8 cellular contexts compared by ENCODE assay signal in the genomic region with DNA sequence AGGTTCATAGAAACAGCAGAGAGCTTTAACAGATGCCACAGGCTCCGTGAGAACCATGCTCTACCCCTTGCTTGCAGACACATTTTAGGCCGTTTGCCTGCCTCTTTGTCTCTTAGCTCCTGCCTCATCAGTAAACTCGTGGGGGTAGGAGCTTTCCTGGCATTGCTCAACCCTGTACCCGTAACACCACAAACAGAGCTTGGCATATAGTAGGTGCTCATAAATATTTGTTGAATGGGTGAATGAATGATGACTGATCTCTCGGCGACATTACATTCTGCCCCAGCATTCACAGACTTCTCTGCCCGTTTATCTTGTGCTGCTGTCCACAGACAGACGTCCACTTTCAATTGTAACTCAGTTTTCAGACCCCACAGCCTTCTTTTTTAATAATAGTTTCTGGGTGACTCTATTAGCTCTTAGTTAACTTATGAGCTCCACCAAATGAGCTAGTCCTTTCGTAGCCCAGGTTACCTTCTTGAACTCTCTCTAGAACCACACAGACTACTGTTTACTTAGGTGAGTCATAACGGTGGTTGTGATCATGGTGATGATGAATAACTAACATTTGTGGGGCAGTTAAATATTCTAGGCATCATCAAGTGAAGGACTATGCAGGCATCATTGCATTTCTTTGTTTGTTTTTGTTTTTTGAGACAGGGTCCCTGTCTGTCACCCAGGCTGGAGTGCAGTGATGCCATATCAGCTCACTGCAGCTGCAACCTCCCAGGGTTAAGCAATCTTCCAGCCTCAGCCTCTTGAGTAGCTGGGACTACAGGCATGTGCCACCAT.
DNase-seq lines count a peak whose midpoint lies in the region; ATAC-seq and TF ChIP-seq lines count a peak whose summit lies in the region.

No MANE protein-coding gene starts in this region.

- no peak overlapping the region for H3K4me2 ChIP-seq in GM23338

- no peak for ATAC-seq in GM23338
- ATAC-seq in stimulated activated naive CD8-positive, alpha-beta T cell treated with anti-CD3 and anti-CD28 coated beads, Interleukin-15, amount 100 ng/mL, for 72 hours = no peak

- no peaks in the 10 kb centered on the region for H3K27me3 ChIP-seq in GM23338 (ENCODE audit: insufficient read depth)

- H3K9me3 Mint-ChIP-seq in GM23338 (no peaks in the 10 kb centered on the region), endothelial cell (ENCODE audit: unreplicated experiment) (no peaks in the 10 kb centered on the region)
- H3K9me3 Mint-ChIP-seq in stimulated activated naive CD8-positive, alpha-beta T cell treated with anti-CD3 and anti-CD28 coated beads, Interleukin-15, amount 100 ng/mL, for 72 hours = no peaks in the 10 kb centered on the region

- H3F3A ChIP-seq in GM23338 (replicated peaks; ENCODE audit: low read depth) = no peaks in the 10 kb centered on the region

- H3K27ac ChIP-seq in C4-2B (peak overlapping the region; percentile 58), GM23338 (ENCODE audit: low read depth) (no peak overlapping the region)

- H3K36me3 Mint-ChIP-seq in GM23338 (ENCODE audit: low read depth) (no peaks in the 10 kb centered on the region), endothelial cell (ENCODE audit: low read depth, unreplicated experiment) (no peaks in the 10 kb centered on the region)

- H3K36me3 ChIP-seq in GM23338 (ENCODE audit: insufficient read depth) = no peaks in the 10 kb centered on the region; the same call in 1 of the 2 replicates

- H3K27ac Mint-ChIP-seq in GM23338 = no peak overlapping the region
- H3K27ac Mint-ChIP-seq in stimulated activated naive CD8-positive, alpha-beta T cell treated with anti-CD3 and anti-CD28 coated beads, Interleukin-15, amount 100 ng/mL, for 72 hours = peak overlapping the region in 1 of 2 donors; percentile 29
- no peak overlapping the region for H3K27ac Mint-ChIP-seq in endothelial cell (ENCODE audit: unreplicated experiment)

- no peaks in the 10 kb centered on the region for H3K79me2 ChIP-seq in GM23338 (replicated peaks; ENCODE audit: insufficient read depth)

- no peak for TF ChIP-seq CTCF in C4-2B (conservative IDR thresholded peaks at IDR 0.05)
- TF ChIP-seq CTCF in GM23338 (conservative IDR thresholded peaks at IDR 0.05; ENCODE audit: low read depth in 2 of 2) = no peak
- no peak for TF ChIP-seq CTCF in endothelial cell (IDR thresholded peaks at IDR 0.05; ENCODE audit: unreplicated experiment)

- H4K20me1 ChIP-seq in GM23338 (replicated peaks; ENCODE audit: insufficient read depth) = no peaks in the 10 kb centered on the region

- H2AFZ ChIP-seq in GM23338 = peak overlapping the region; percentile 33; the same call in 1 of the 2 replicates

- H3K4me1 ChIP-seq in GM23338 (ENCODE audit: insufficient read depth) = no peaks in the 10 kb centered on the region

- H3K4me3 Mint-ChIP-seq in GM23338 (no peak overlapping the region), endothelial cell (ENCODE audit: unreplicated experiment) (no peak overlapping the region)
- H3K4me3 Mint-ChIP-seq in stimulated activated naive CD8-positive, alpha-beta T cell treated with anti-CD3 and anti-CD28 coated beads, Interleukin-15, amount 100 ng/mL, for 72 hours = no peak overlapping the region

- H3K27me3 Mint-ChIP-seq in GM23338 (ENCODE audit: insufficient read depth, low read depth, poor library complexity) (peaks cover 4% of the 10 kb centered on the region), endothelial cell (ENCODE audit: unreplicated experiment) (peaks cover 6% of the 10 kb centered on the region)
- peaks cover 11% of the 10 kb centered on the region for H3K27me3 Mint-ChIP-seq in stimulated activated naive CD8-positive, alpha-beta T cell treated with anti-CD3 and anti-CD28 coated beads, Interleukin-15, amount 100 ng/mL, for 72 hours

- no peaks in the 10 kb centered on the region; the same call in 1 of the 2 replicates for H3K9me2 ChIP-seq in GM23338 (ENCODE audit: insufficient read depth)

- H3K4me1 Mint-ChIP-seq in GM23338 (peaks cover 8% of the 10 kb centered on the region; the same call in 2 of the 3 replicates), endothelial cell (ENCODE audit: unreplicated experiment) (peaks cover 6% of the 10 kb centered on the region)
- H3K4me1 Mint-ChIP-seq in stimulated activated naive CD8-positive, alpha-beta T cell treated with anti-CD3 and anti-CD28 coated beads, Interleukin-15, amount 100 ng/mL, for 72 hours = no peaks in the 10 kb centered on the region

- no peak overlapping the region for H3K4me3 ChIP-seq in GM23338

- DNase-seq in GM23338 (ENCODE audit: low spot score) (no peak), NCI-H226 (peak; percentile 79), fibroblast of peridontal ligament (ENCODE audit: extremely low read depth) (peak; percentile 49), T-helper 9 cell (no peak), HuH-7.5 (ENCODE audit: low spot score) (no peak), endothelial cell (ENCODE audit: low spot score) (no peak)
- DNase-seq in stimulated activated naive CD8-positive, alpha-beta T cell treated with anti-CD3 and anti-CD28 coated beads, Interleukin-15, amount 100 ng/mL, for 72 hours = no peak

TF ChIP-seq in GM23338, 12 proteins besides CTCF, POLR2A, EP300 and RAD21 (continues in another document):
- TF ChIP-seq POLR2AphosphoS5 (IDR thresholded peaks at IDR 0.05; ENCODE audit: low read depth) = no peak
- TF ChIP-seq, protein P1, sequence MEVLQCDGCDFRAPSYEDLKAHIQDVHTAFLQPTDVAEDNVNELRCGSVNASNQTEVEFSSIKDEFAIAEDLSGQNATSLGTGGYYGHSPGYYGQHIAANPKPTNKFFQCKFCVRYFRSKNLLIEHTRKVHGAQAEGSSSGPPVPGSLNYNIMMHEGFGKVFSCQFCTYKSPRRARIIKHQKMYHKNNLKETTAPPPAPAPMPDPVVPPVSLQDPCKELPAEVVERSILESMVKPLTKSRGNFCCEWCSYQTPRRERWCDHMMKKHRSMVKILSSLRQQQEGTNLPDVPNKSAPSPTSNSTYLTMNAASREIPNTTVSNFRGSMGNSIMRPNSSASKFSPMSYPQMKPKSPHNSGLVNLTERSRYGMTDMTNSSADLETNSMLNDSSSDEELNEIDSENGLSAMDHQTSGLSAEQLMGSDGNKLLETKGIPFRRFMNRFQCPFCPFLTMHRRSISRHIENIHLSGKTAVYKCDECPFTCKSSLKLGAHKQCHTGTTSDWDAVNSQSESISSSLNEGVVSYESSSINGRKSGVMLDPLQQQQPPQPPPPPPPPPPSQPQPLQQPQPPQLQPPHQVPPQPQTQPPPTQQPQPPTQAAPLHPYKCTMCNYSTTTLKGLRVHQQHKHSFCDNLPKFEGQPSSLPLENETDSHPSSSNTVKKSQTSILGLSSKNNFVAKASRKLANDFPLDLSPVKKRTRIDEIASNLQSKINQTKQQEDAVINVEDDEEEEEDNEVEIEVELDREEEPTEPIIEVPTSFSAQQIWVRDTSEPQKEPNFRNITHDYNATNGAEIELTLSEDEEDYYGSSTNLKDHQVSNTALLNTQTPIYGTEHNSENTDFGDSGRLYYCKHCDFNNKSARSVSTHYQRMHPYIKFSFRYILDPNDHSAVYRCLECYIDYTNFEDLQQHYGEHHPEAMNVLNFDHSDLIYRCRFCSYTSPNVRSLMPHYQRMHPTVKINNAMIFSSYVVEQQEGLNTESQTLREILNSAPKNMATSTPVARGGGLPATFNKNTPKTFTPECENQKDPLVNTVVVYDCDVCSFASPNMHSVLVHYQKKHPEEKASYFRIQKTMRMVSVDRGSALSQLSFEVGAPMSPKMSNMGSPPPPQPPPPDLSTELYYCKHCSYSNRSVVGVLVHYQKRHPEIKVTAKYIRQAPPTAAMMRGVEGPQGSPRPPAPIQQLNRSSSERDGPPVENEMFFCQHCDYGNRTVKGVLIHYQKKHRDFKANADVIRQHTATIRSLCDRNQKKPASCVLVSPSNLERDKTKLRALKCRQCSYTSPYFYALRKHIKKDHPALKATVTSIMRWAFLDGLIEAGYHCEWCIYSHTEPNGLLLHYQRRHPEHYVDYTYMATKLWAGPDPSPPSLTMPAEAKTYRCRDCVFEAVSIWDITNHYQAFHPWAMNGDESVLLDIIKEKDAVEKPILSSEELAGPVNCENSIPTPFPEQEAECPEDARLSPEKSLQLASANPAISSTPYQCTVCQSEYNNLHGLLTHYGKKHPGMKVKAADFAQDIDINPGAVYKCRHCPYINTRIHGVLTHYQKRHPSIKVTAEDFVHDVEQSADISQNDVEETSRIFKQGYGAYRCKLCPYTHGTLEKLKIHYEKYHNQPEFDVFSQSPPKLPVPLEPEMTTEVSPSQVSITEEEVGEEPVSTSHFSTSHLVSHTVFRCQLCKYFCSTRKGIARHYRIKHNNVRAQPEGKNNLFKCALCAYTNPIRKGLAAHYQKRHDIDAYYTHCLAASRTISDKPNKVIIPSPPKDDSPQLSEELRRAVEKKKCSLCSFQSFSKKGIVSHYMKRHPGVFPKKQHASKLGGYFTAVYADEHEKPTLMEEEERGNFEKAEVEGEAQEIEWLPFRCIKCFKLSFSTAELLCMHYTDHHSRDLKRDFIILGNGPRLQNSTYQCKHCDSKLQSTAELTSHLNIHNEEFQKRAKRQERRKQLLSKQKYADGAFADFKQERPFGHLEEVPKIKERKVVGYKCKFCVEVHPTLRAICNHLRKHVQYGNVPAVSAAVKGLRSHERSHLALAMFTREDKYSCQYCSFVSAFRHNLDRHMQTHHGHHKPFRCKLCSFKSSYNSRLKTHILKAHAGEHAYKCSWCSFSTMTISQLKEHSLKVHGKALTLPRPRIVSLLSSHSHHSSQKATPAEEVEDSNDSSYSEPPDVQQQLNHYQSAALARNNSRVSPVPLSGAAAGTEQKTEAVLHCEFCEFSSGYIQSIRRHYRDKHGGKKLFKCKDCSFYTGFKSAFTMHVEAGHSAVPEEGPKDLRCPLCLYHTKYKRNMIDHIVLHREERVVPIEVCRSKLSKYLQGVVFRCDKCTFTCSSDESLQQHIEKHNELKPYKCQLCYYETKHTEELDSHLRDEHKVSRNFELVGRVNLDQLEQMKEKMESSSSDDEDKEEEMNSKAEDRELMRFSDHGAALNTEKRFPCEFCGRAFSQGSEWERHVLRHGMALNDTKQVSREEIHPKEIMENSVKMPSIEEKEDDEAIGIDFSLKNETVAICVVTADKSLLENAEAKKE (CRISPR knock-in tag; IDR thresholded peaks at IDR 0.05) = no peak
- TF ChIP-seq EZH2phosphoT487 (IDR thresholded peaks at IDR 0.05; ENCODE audit: unreplicated experiment) = no peak
- TF ChIP-seq, protein P2, sequence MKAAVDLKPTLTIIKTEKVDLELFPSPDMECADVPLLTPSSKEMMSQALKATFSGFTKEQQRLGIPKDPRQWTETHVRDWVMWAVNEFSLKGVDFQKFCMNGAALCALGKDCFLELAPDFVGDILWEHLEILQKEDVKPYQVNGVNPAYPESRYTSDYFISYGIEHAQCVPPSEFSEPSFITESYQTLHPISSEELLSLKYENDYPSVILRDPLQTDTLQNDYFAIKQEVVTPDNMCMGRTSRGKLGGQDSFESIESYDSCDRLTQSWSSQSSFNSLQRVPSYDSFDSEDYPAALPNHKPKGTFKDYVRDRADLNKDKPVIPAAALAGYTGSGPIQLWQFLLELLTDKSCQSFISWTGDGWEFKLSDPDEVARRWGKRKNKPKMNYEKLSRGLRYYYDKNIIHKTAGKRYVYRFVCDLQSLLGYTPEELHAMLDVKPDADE (IDR thresholded peaks at IDR 0.05) = no peak
- no peak for TF ChIP-seq EZH2 (IDR thresholded peaks at IDR 0.05; ENCODE audit: low read depth, unreplicated experiment)
- no peak for TF ChIP-seq ZNF331 (CRISPR knock-in tag; IDR thresholded peaks at IDR 0.05; ENCODE audit: low read depth)

Comparison
In these comparisons a context has a peak if more than half of its experiments do, and no peak if none do; other contexts are left out.
1. DNase-seq: peak in NCI-H226 (single experiment) and fibroblast of peridontal ligament (single experiment); none in GM23338 (single experiment), T-helper 9 cell (single experiment), HuH-7.5 (single experiment), stimulated activated naive CD8-positive, alpha-beta T cell treated with anti-CD3 and anti-CD28 coated beads, Interleukin-15, amount 100 ng/mL, for 72 hours (0 of 2) and endothelial cell (single experiment).